1 cellular context compared by ENCODE assay signal in genomic region chr1:43650306-43650941, GRCh38.
TF ChIP-seq lines count a peak whose summit lies in the region.

No MANE protein-coding gene starts in this region.

TF ChIP-seq in K562, 482 proteins besides CTCF, POLR2A, EP300 and RAD21 (continued from another document and continues in another):
- TF ChIP-seq ZNF277 (CRISPR knock-in tag; IDR thresholded peaks at IDR 0.05; ENCODE audit: borderline replicate concordance) (no peak), TBP (optimal IDR thresholded peaks at IDR 0.05; ENCODE audit: low read depth, low read length) (peak; percentile 92), FOXK2 (conservative IDR thresholded peaks at IDR 0.05 in 1 of 2, IDR thresholded peaks at IDR 0.05 in 1 of 2; ENCODE audit: low read depth in 2 of 2) (peak; percentile 43 to 74; a peak in 3 of 4 replicates), NEUROD1 (IDR thresholded peaks at IDR 0.05; ENCODE audit: borderline replicate concordance, low read depth, low read length, partially characterized antibody) (peak; percentile 74), ZNF655 (CRISPR knock-in tag; IDR thresholded peaks at IDR 0.05) (no peak), HCFC1 (IDR thresholded peaks at IDR 0.05; ENCODE audit: low read depth, low read length) (peak; percentile 41), TBL1XR1 (IDR thresholded peaks at IDR 0.05; ENCODE audit: low read length in 2 of 2) (peak in 1 of 2 experiments; percentile 66; a peak in 1 of 4 replicates), HNRNPLL (IDR thresholded peaks at IDR 0.05; ENCODE audit: low read depth, low read length, poor library complexity, severe bottlenecking) (no peak), ZNF408 (CRISPR knock-in tag; IDR thresholded peaks at IDR 0.05; ENCODE audit: low read depth) (no peak), ZSCAN32 (CRISPR knock-in tag; IDR thresholded peaks at IDR 0.05) (peak; percentile 79), DDX20 (tag; IDR thresholded peaks at IDR 0.05; ENCODE audit: low read depth) (no peak), NCOA1 (IDR thresholded peaks at IDR 0.05; ENCODE audit: low read depth) (0 out of 2 replicates have a peak, but pooled peaks have one; percentile 46), JUND (IDR thresholded peaks at IDR 0.05; ENCODE audit: borderline replicate concordance, low read depth, low read length) (peak; percentile 42; the same call in 1 of the 2 replicates), JUND (tag; IDR thresholded peaks at IDR 0.05; ENCODE audit: borderline replicate concordance, low read depth, low read length) (0 out of 3 replicates have a peak, but pooled peaks have one; percentile 41), ARID2 (IDR thresholded peaks at IDR 0.05) (peak; percentile 20; the same call in 1 of the 2 replicates), ZBED1 (IDR thresholded peaks at IDR 0.05) (no peak), MEF2A (IDR thresholded peaks at IDR 0.05; ENCODE audit: control insufficient read depth, low read depth, low read length) (no peak), LEF1 (IDR thresholded peaks at IDR 0.05) (0 out of 2 replicates have a peak, but pooled peaks have one; percentile 62), BRD4 (IDR thresholded peaks at IDR 0.05) (0 out of 2 replicates have a peak, but pooled peaks have one; percentile 50), TSC22D4 (tag; IDR thresholded peaks at IDR 0.05) (no peak), ESRRB (CRISPR knock-in tag; IDR thresholded peaks at IDR 0.05; ENCODE audit: borderline replicate concordance) (no peak), ATF1 (CRISPR knock-in tag; IDR thresholded peaks at IDR 0.05) (no peak), ATF1 (tag; IDR thresholded peaks at IDR 0.05) (0 out of 2 replicates have a peak, but pooled peaks have one; percentile 1), ATF7 (IDR thresholded peaks at IDR 0.05) (peak; percentile 71), ZNF24 (IDR thresholded peaks at IDR 0.05) (peak; percentile 74; the same call in 1 of the 2 replicates), TEAD4 (IDR thresholded peaks at IDR 0.05; ENCODE audit: low read length) (no peak), TEAD4 (CRISPR knock-in tag; IDR thresholded peaks at IDR 0.05; ENCODE audit: borderline replicate concordance) (no peak), MED1 (CRISPR knock-in tag; IDR thresholded peaks at IDR 0.05; ENCODE audit: borderline replicate concordance) (no peak), NFRKB (IDR thresholded peaks at IDR 0.05; ENCODE audit: low read depth) (peak; percentile 71; the same call in 1 of the 2 replicates), TEAD1 (CRISPR knock-in tag; IDR thresholded peaks at IDR 0.05) (peak in 1 of 2 experiments; percentile 48; a peak in 1 of 4 replicates), ZNF444 (CRISPR knock-in tag; IDR thresholded peaks at IDR 0.05) (no peak), POLR3G (IDR thresholded peaks at IDR 0.05; ENCODE audit: extremely low read depth, insufficient read length, insufficient replicate concordance) (no peak), RBM22 (IDR thresholded peaks at IDR 0.05; ENCODE audit: low read depth, low read length, poor library complexity, severe bottlenecking) (peak; percentile 79), MGA (IDR thresholded peaks at IDR 0.05) (no peak), ASH1L (IDR thresholded peaks at IDR 0.05; ENCODE audit: borderline replicate concordance, low read depth, partially characterized antibody) (no peak), RAD51 (IDR thresholded peaks at IDR 0.05; ENCODE audit: borderline replicate concordance, low read depth) (no peak), BMI1 (IDR thresholded peaks at IDR 0.05; ENCODE audit: low read length) (no peak), SETDB1 (IDR thresholded peaks at IDR 0.05; ENCODE audit: low read length) (no peak), FOXK1 (CRISPR knock-in tag; IDR thresholded peaks at IDR 0.05; ENCODE audit: borderline replicate concordance) (0 out of 2 replicates have a peak, but pooled peaks have one; percentile 72), MCM7 (IDR thresholded peaks at IDR 0.05) (no peak), MAZ (CRISPR knock-in tag; conservative IDR thresholded peaks at IDR 0.05 in 1 of 2, IDR thresholded peaks at IDR 0.05 in 1 of 2) (peak; percentile 90 to 98), ZNF668 (CRISPR knock-in tag; IDR thresholded peaks at IDR 0.05) (0 out of 2 replicates have a peak, but pooled peaks have one; percentile 21), CREB1 (IDR thresholded peaks at IDR 0.05) (no peak), CREB1 (CRISPR knock-in tag; IDR thresholded peaks at IDR 0.05) (no peak)
- TF ChIP-seq, protein P1, sequence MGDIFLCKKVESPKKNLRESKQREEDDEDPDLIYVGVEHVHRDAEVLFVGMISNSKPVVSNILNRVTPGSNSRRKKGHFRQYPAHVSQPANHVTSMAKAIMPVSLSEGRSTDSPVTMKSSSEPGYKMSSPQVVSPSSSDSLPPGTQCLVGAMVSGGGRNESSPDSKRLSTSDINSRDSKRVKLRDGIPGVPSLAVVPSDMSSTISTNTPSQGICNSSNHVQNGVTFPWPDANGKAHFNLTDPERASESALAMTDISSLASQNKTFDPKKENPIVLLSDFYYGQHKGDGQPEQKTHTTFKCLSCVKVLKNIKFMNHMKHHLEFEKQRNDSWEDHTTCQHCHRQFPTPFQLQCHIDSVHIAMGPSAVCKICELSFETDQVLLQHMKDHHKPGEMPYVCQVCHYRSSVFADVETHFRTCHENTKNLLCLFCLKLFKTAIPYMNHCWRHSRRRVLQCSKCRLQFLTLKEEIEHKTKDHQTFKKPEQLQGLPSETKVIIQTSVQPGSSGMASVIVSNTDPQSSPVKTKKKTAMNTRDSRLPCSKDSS (IDR thresholded peaks at IDR 0.05; ENCODE audit: low read depth, partially characterized antibody), result no peak
- TF ChIP-seq, protein P2, sequence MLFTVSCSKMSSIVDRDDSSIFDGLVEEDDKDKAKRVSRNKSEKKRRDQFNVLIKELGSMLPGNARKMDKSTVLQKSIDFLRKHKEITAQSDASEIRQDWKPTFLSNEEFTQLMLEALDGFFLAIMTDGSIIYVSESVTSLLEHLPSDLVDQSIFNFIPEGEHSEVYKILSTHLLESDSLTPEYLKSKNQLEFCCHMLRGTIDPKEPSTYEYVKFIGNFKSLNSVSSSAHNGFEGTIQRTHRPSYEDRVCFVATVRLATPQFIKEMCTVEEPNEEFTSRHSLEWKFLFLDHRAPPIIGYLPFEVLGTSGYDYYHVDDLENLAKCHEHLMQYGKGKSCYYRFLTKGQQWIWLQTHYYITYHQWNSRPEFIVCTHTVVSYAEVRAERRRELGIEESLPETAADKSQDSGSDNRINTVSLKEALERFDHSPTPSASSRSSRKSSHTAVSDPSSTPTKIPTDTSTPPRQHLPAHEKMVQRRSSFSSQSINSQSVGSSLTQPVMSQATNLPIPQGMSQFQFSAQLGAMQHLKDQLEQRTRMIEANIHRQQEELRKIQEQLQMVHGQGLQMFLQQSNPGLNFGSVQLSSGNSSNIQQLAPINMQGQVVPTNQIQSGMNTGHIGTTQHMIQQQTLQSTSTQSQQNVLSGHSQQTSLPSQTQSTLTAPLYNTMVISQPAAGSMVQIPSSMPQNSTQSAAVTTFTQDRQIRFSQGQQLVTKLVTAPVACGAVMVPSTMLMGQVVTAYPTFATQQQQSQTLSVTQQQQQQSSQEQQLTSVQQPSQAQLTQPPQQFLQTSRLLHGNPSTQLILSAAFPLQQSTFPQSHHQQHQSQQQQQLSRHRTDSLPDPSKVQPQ (CRISPR knock-in tag; IDR thresholded peaks at IDR 0.05; ENCODE audit: borderline replicate concordance), result no peak
- TF ChIP-seq, protein P3, sequence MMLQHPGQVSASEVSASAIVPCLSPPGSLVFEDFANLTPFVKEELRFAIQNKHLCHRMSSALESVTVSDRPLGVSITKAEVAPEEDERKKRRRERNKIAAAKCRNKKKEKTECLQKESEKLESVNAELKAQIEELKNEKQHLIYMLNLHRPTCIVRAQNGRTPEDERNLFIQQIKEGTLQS (IDR thresholded peaks at IDR 0.05), result peak; percentile 93
- TF ChIP-seq, protein P3 (CRISPR knock-in tag; conservative IDR thresholded peaks at IDR 0.05), result no peak
